Comparison of ENCODE assay signal across 12 cellular contexts in the genomic region with DNA sequence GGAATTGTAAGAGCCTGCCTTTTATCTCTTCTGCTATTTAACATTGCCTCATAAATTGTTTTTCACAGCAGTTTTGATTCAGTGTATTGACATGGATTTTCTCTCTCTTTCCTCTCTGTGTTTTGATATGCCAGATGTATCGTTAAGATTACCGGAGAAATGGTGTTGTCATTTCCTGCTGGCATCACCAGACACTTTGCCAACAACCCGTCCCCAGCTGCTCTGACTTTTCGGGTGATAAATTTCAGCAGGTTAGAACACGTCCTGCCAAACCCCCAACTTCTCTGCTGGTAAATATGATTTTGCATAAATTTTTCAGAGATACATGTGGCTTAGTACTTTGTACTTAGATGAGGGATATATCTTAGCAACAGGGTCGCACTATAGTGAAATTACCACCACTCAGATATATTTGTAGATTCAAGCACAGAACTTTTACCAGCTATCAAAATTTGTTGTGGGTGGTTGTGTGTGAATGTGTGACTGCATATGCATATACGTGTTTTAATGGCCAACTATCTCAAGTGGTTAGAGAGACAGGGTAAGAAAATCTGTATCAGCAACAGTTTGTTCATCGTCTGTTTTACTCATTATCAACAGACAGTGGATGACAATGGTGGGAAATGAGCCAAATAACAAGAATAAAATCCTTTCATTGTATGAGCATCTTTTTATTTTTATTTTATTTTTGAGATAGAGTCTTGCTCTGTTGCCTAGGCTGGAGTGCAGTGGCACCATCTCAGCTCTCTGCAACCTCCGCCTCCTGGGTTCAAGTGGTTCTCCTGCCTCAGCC. TPM values are rescaled to one million over a fixed set of nuclear protein-coding genes. Genes with fewer than 3 reads are reported as not detected.
DNase-seq lines count a peak whose midpoint lies in the region; ATAC-seq, FAIRE-seq and TF ChIP-seq lines count a peak whose summit lies in the region.
"Had no signal": no experiment of that assay in that cellular context is flagged by ENCODE, and none has a peak within 500 bp of the region (broad histone marks: within the 10 kb centered on the region; RNA-seq: fewer than 3 reads in every experiment).

No MANE protein-coding gene starts in this region.

- H3K36me3 ChIP-seq in kidney (ENCODE audit: control insufficient read depth in 1 of 2, insufficient read depth in 2 of 2, low read length in 2 of 2), result no peaks in the 10 kb centered on the region
- H3K36me3 ChIP-seq: cardiac muscle cell, right lobe of liver had no signal

- TF ChIP-seq CTCF in natural killer cell (IDR thresholded peaks at IDR 0.05), result no peak
- TF ChIP-seq CTCF in kidney (IDR thresholded peaks at IDR 0.05; ENCODE audit: borderline replicate concordance, extremely low read depth, insufficient read depth), result no peak

- no peak overlapping the region for H3K4me3 ChIP-seq in kidney (ENCODE audit: low read length in 2 of 2)
- H3K4me3 ChIP-seq: cardiac muscle cell, right lobe of liver had no signal

- H3K27ac Mint-ChIP-seq in natural killer cell, result no peak overlapping the region
- no peak overlapping the region for H3K27ac Mint-ChIP-seq in natural killer cell treated with Interleukin-12 subunit alpha and Interleukin-12 subunit beta and Interleukin-15 and Interleukin-18, amount 100 ng/mL, for 72 hours
- H3K27ac Mint-ChIP-seq in activated naive CD8-positive, alpha-beta T cell treated with anti-CD3 and anti-CD28 coated beads for 36 hours, result no peak overlapping the region

- H3K4me1 Mint-ChIP-seq in natural killer cell, result peaks cover 5 to 9% of the 10 kb centered on the region in 2 donors
- H3K4me1 Mint-ChIP-seq in natural killer cell treated with Interleukin-12 subunit alpha and Interleukin-12 subunit beta and Interleukin-15 and Interleukin-18, amount 100 ng/mL, for 72 hours (ENCODE audit: low read depth in 2 of 2), result peaks cover 14% of the 10 kb centered on the region in 2 donors
- peaks cover 19% of the 10 kb centered on the region for H3K4me1 Mint-ChIP-seq in activated naive CD8-positive, alpha-beta T cell treated with anti-CD3 and anti-CD28 coated beads for 36 hours

- H3K9me3 ChIP-seq in kidney (ENCODE audit: control insufficient read depth in 1 of 2, low read length in 2 of 2), result no peaks in the 10 kb centered on the region
- H3K9me3 ChIP-seq: right lobe of liver had no signal

- no peak for FAIRE-seq in kidney (lab: Jason Lieb, UNC)

- intact Hi-C loops in natural killer cell (cut with micrococcal nuclease) (loop anchor here (5.0 kb wide), 1 partner anchor 772 kb away; no protein-coding TSS in a partner anchor), kidney (cut with DNase I) (no loop called here)

- H3K27ac ChIP-seq in kidney (ENCODE audit: low read depth in 2 of 2, low read length in 2 of 2), result no peak overlapping the region
- H3K27ac ChIP-seq: cardiac muscle cell, right lobe of liver had no signal

- peaks cover 3 to 4% of the 10 kb centered on the region in 2 donors for H3K4me1 ChIP-seq in kidney (ENCODE audit: control insufficient read depth in 1 of 2, insufficient read depth in 1 of 2, low read depth in 1 of 2, low read length in 2 of 2)
- H3K4me1 ChIP-seq: right lobe of liver had no signal

- peaks cover 9 to 22% of the 10 kb centered on the region in 2 donors for H3K27me3 Mint-ChIP-seq in natural killer cell (ENCODE audit: low read depth in 2 of 2)
- H3K27me3 Mint-ChIP-seq in natural killer cell treated with Interleukin-12 subunit alpha and Interleukin-12 subunit beta and Interleukin-15 and Interleukin-18, amount 100 ng/mL, for 72 hours, result peaks cover 23 to 26% of the 10 kb centered on the region in 2 donors
- peaks cover 11% of the 10 kb centered on the region for H3K27me3 Mint-ChIP-seq in activated naive CD8-positive, alpha-beta T cell treated with anti-CD3 and anti-CD28 coated beads for 36 hours

- ATAC-seq in natural killer cell (peak; percentile 21 to 48 (median 46)), HG02571 (IDR thresholded peaks at IDR 0.05; ENCODE audit: unreplicated experiment) (no peak)
- no peak for ATAC-seq in natural killer cell treated with Interleukin-12 subunit alpha and Interleukin-12 subunit beta and Interleukin-15 and Interleukin-18, amount 100 ng/mL, for 72 hours
- ATAC-seq in stimulated activated naive CD8-positive, alpha-beta T cell treated with anti-CD3 and anti-CD28 coated beads, Interleukin-15, Interleukin-2, amounts not matched to agents 100 U/mL and 50 U/mL, for 24 hours, result peak; percentile 29
- ATAC-seq: right lobe of liver had no signal

- no peak overlapping the region for H3K9ac ChIP-seq in kidney (ENCODE audit: low read length in 2 of 2)

- DNase-seq in natural killer cell, result no peak
- DNase-seq in natural killer cell treated with Interleukin-12 subunit alpha and Interleukin-12 subunit beta and Interleukin-15 and Interleukin-18, amount 100 ng/mL, for 72 hours (ENCODE audit: low spot score), result no peak
- DNase-seq in NCI-H1694 treated with DMSO at 0.1 percent for 48 hours (lab: John Stamatoyannopoulos, UW), result peak; percentile 56
- no peak for DNase-seq in activated naive CD8-positive, alpha-beta T cell treated with anti-CD3 and anti-CD28 coated beads for 36 hours
- DNase-seq in stimulated activated naive CD8-positive, alpha-beta T cell treated with anti-CD3 and anti-CD28 coated beads, Interleukin-15, Interleukin-2, amounts not matched to agents 100 U/mL and 50 U/mL, for 24 hours, result no peak
- DNase-seq in activated CD8-positive, alpha-beta memory T cell treated with anti-CD3 and anti-CD28 coated beads, Interleukin-2, amount 50 U/mL, for 48 hours, result no peak
- no peak for DNase-seq in kidney
- DNase-seq: COR-L47, right lobe of liver had no signal

- no peak overlapping the region for H3K4me3 Mint-ChIP-seq in natural killer cell
- H3K4me3 Mint-ChIP-seq in natural killer cell treated with Interleukin-12 subunit alpha and Interleukin-12 subunit beta and Interleukin-15 and Interleukin-18, amount 100 ng/mL, for 72 hours, result no peak overlapping the region
- H3K4me3 Mint-ChIP-seq in activated naive CD8-positive, alpha-beta T cell treated with anti-CD3 and anti-CD28 coated beads for 36 hours, result peak overlapping the region; percentile 24

- H3K9me3 Mint-ChIP-seq in natural killer cell, result no peaks in the 10 kb centered on the region
- no peaks in the 10 kb centered on the region for H3K9me3 Mint-ChIP-seq in natural killer cell treated with Interleukin-12 subunit alpha and Interleukin-12 subunit beta and Interleukin-15 and Interleukin-18, amount 100 ng/mL, for 72 hours
- peaks cover 3% of the 10 kb centered on the region for H3K9me3 Mint-ChIP-seq in activated naive CD8-positive, alpha-beta T cell treated with anti-CD3 and anti-CD28 coated beads for 36 hours

- H3K36me3 Mint-ChIP-seq in natural killer cell, result no peaks in the 10 kb centered on the region
- no peaks in the 10 kb centered on the region for H3K36me3 Mint-ChIP-seq in natural killer cell treated with Interleukin-12 subunit alpha and Interleukin-12 subunit beta and Interleukin-15 and Interleukin-18, amount 100 ng/mL, for 72 hours
- H3K36me3 Mint-ChIP-seq in activated naive CD8-positive, alpha-beta T cell treated with anti-CD3 and anti-CD28 coated beads for 36 hours, result no peaks in the 10 kb centered on the region

RNA-seq across cellular contexts. Expression of gene DYNLT5, which starts 22.9 kb away (rescaled TPM):
- total RNA-seq in natural killer cell, result under 1 TPM in 1 of 3 donors, not detected in 2; 0.35 TPM
- total RNA-seq in natural killer cell treated with Interleukin-12 subunit alpha and Interleukin-12 subunit beta and Interleukin-15 and Interleukin-18, amount 100 ng/mL, for 72 hours, result not detected
- not detected for total RNA-seq in activated naive CD8-positive, alpha-beta T cell treated with anti-CD3 and anti-CD28 coated beads for 36 hours
- total RNA-seq in kidney, result 1.4 TPM
- polyA plus RNA-seq in kidney (ENCODE audit: insufficient read depth, low read depth, low replicate concordance), result 0.41 TPM
- total RNA-seq: activated CD8-positive, alpha-beta memory T cell treated with anti-CD3 and anti-CD28 coated beads for 36 hours had no signal

Comparison
In these comparisons a context has a peak if more than half of its experiments do, and no peak if none do; other contexts are left out.
1. ATAC-seq: peak in natural killer cell (3 of 3) and stimulated activated naive CD8-positive, alpha-beta T cell treated with anti-CD3 and anti-CD28 coated beads, Interleukin-15, Interleukin-2, amounts not matched to agents 100 U/mL and 50 U/mL, for 24 hours (single experiment); none in natural killer cell treated with Interleukin-12 subunit alpha and Interleukin-12 subunit beta and Interleukin-15 and Interleukin-18, amount 100 ng/mL, for 72 hours (0 of 2) and HG02571 (single experiment).